In the genomic region with DNA sequence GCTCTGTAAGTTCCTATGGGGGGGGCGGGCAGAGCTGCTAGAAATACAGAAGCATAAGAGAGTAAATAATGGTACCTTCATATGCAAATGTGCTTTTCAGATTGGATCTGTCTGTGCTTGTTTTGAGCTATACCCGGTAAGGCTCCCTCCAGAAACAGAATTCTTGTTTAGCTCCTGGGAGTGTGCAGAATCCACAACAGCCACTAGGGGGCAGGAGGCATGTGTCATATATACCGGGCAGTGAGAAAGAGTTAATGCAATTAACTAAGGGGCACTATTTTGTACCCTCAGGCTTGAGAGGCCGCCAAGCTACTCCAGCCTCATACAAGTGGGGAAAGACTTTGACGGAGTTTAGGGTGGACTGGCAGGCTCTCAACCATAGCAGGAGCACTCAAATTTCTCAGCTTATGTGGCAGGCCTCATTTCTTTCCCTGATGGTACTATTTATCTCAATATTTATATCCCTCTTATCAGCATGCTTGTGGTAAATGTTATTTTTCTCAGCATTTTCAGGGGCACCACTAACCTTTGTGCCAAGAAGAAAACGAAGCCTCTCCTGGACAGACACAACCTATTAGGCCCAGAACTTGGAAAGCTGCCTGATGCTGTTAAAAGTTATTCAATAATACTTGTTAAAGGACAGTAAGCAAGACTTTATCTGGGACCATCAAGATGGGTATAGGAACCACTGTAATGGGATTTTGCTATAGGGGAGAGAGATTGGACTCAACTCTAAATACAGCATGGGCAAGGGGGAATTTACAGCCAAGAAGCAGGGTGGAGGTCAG, we compare ENCODE assay signal across 1 cellular context.
A peak's percentile ranks its signal among the peaks of the same experiment; 100 is the strongest.
TF ChIP-seq lines count a peak whose summit lies in the region.

No MANE protein-coding gene starts in this region.

TF ChIP-seq in HepG2, 621 proteins besides CTCF, POLR2A, EP300 and RAD21 (continues in another document):
- TF ChIP-seq, protein P1, sequence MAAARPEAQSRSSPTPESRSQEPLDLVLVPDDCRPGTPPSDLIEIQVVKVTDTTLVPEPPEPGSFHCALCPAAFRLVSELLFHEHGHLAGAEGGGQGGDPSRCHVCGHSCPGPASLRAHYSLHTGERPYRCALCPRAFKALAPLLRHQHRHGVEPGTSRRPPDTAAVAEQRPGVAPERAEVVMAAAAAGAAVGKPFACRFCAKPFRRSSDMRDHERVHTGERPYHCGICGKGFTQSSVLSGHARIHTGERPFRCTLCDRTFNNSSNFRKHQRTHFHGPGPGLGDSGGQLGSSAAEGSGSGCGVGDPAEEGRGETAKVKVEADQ (CRISPR knock-in tag; IDR thresholded peaks at IDR 0.05; ENCODE audit: borderline replicate concordance) = no peak
- TF ChIP-seq ZNF251 (CRISPR knock-in tag; IDR thresholded peaks at IDR 0.05) = no peak
- no peak for TF ChIP-seq ZFP36 (IDR thresholded peaks at IDR 0.05; ENCODE audit: borderline replicate concordance, low read depth, low read length, partially characterized antibody)
- TF ChIP-seq, protein P2, sequence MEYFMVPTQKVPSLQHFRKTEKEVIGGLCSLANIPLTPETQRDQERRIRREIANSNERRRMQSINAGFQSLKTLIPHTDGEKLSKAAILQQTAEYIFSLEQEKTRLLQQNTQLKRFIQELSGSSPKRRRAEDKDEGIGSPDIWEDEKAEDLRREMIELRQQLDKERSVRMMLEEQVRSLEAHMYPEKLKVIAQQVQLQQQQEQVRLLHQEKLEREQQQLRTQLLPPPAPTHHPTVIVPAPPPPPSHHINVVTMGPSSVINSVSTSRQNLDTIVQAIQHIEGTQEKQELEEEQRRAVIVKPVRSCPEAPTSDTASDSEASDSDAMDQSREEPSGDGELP (IDR thresholded peaks at IDR 0.05; ENCODE audit: borderline replicate concordance, low read depth) = no peak
- TF ChIP-seq FOXK1 (CRISPR knock-in tag; IDR thresholded peaks at IDR 0.05; ENCODE audit: borderline replicate concordance, low read depth) = peak; percentile 63; the same call in 1 of the 2 replicates
- TF ChIP-seq GLI4 (CRISPR knock-in tag; IDR thresholded peaks at IDR 0.05; ENCODE audit: borderline replicate concordance) = no peak
- peak; percentile 29; the same call in 1 of the 2 replicates for TF ChIP-seq RXRB (CRISPR knock-in tag; IDR thresholded peaks at IDR 0.05; ENCODE audit: borderline replicate concordance)
- TF ChIP-seq RCOR2 (CRISPR knock-in tag; IDR thresholded peaks at IDR 0.05) = 0 out of 2 replicates have a peak, but pooled peaks have one; percentile 30
- no peak for TF ChIP-seq ZNF205 (CRISPR knock-in tag; IDR thresholded peaks at IDR 0.05)
- TF ChIP-seq, protein P3, sequence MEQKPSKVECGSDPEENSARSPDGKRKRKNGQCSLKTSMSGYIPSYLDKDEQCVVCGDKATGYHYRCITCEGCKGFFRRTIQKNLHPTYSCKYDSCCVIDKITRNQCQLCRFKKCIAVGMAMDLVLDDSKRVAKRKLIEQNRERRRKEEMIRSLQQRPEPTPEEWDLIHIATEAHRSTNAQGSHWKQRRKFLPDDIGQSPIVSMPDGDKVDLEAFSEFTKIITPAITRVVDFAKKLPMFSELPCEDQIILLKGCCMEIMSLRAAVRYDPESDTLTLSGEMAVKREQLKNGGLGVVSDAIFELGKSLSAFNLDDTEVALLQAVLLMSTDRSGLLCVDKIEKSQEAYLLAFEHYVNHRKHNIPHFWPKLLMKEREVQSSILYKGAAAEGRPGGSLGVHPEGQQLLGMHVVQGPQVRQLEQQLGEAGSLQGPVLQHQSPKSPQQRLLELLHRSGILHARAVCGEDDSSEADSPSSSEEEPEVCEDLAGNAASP (CRISPR knock-in tag; IDR thresholded peaks at IDR 0.05; ENCODE audit: borderline replicate concordance) = 0 out of 2 replicates have a peak, but pooled peaks have one; percentile 43
- no peak for TF ChIP-seq CCDC6 (CRISPR knock-in tag; IDR thresholded peaks at IDR 0.05)
- no peak for TF ChIP-seq CREB1 (IDR thresholded peaks at IDR 0.05)
- 0 out of 2 replicates have a peak, but pooled peaks have one; percentile 23 for TF ChIP-seq CREB1 (CRISPR knock-in tag; IDR thresholded peaks at IDR 0.05)
- TF ChIP-seq, protein P4, sequence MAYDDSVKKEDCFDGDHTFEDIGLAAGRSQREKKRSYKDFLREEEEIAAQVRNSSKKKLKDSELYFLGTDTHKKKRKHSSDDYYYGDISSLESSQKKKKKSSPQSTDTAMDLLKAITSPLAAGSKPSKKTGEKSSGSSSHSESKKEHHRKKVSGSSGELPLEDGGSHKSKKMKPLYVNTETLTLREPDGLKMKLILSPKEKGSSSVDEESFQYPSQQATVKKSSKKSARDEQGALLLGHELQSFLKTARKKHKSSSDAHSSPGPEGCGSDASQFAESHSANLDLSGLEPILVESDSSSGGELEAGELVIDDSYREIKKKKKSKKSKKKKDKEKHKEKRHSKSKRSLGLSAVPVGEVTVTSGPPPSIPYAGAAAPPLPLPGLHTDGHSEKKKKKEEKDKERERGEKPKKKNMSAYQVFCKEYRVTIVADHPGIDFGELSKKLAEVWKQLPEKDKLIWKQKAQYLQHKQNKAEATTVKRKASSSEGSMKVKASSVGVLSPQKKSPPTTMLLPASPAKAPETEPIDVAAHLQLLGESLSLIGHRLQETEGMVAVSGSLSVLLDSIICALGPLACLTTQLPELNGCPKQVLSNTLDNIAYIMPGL (CRISPR knock-in tag; IDR thresholded peaks at IDR 0.05; ENCODE audit: borderline replicate concordance in 1 of 2, low read depth in 1 of 2) = peak; percentile 17 to 65; a peak in 2 of 4 replicates
- TF ChIP-seq PPARG (CRISPR knock-in tag; conservative IDR thresholded peaks at IDR 0.05) = 0 out of 2 replicates have a peak, but pooled peaks have one; percentile 14
- peak; percentile 76 for TF ChIP-seq STAG1 (CRISPR knock-in tag; IDR thresholded peaks at IDR 0.05)
- peak; percentile 85 for TF ChIP-seq SMC3 (IDR thresholded peaks at IDR 0.05; ENCODE audit: low read length)
- TF ChIP-seq DNMT3B (CRISPR knock-in tag; conservative IDR thresholded peaks at IDR 0.05) = 0 out of 2 replicates have a peak, but pooled peaks have one; percentile 27
- TF ChIP-seq SAP130 (CRISPR knock-in tag; IDR thresholded peaks at IDR 0.05; ENCODE audit: low read depth) = peak; percentile 43; the same call in 1 of the 2 replicates
- TF ChIP-seq, protein P5, sequence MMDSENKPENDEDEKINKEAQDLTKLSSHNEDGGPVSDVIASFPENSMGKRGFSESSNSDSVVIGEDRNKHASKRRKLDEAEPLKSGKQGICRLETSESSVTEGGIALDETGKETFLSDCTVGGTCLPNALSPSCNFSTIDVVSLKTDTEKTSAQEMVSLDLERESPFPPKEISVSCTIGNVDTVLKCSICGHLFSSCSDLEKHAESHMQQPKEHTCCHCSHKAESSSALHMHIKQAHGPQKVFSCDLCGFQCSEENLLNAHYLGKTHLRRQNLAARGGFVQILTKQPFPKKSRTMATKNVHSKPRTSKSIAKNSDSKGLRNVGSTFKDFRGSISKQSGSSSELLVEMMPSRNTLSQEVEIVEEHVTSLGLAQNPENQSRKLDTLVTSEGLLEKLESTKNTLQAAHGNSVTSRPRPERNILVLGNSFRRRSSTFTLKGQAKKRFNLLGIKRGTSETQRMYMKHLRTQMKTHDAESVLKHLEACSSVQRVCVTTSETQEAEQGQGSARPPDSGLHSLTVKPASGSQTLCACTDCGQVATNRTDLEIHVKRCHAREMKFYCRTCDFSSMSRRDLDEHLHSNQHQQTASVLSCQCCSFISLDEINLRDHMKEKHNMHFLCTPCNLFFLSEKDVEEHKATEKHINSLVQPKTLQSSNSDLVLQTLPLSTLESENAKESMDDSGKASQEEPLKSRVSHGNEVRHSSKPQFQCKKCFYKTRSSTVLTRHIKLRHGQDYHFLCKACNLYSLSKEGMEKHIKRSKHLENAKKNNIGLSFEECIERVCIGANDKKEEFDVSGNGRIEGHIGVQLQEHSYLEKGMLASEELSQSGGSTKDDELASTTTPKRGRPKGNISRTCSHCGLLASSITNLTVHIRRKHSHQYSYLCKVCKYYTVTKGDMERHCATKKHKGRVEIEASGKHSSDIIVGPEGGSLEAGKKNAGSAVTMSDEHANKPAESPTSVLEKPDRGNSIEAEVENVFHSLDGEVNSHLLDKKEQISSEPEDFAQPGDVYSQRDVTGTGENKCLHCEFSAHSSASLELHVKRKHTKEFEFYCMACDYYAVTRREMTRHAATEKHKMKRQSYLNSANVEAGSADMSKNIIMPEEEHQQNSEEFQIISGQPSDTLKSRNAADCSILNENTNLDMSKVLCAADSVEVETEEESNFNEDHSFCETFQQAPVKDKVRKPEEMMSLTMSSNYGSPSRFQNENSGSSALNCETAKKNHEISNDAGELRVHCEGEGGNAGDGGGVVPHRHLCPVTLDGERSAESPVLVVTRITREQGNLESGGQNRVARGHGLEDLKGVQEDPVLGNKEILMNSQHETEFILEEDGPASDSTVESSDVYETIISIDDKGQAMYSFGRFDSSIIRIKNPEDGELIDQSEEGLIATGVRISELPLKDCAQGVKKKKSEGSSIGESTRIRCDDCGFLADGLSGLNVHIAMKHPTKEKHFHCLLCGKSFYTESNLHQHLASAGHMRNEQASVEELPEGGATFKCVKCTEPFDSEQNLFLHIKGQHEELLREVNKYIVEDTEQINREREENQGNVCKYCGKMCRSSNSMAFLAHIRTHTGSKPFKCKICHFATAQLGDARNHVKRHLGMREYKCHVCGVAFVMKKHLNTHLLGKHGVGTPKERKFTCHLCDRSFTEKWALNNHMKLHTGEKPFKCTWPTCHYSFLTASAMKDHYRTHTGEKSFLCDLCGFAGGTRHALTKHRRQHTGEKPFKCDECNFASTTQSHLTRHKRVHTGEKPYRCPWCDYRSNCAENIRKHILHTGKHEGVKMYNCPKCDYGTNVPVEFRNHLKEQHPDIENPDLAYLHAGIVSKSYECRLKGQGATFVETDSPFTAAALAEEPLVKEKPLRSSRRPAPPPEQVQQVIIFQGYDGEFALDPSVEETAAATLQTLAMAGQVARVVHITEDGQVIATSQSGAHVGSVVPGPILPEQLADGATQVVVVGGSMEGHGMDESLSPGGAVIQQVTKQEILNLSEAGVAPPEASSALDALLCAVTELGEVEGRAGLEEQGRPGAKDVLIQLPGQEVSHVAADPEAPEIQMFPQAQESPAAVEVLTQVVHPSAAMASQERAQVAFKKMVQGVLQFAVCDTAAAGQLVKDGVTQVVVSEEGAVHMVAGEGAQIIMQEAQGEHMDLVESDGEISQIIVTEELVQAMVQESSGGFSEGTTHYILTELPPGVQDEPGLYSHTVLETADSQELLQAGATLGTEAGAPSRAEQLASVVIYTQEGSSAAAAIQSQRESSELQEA (CRISPR knock-in tag; IDR thresholded peaks at IDR 0.05; ENCODE audit: not compliant biosample characterization) = no peak
- TF ChIP-seq, protein P6, sequence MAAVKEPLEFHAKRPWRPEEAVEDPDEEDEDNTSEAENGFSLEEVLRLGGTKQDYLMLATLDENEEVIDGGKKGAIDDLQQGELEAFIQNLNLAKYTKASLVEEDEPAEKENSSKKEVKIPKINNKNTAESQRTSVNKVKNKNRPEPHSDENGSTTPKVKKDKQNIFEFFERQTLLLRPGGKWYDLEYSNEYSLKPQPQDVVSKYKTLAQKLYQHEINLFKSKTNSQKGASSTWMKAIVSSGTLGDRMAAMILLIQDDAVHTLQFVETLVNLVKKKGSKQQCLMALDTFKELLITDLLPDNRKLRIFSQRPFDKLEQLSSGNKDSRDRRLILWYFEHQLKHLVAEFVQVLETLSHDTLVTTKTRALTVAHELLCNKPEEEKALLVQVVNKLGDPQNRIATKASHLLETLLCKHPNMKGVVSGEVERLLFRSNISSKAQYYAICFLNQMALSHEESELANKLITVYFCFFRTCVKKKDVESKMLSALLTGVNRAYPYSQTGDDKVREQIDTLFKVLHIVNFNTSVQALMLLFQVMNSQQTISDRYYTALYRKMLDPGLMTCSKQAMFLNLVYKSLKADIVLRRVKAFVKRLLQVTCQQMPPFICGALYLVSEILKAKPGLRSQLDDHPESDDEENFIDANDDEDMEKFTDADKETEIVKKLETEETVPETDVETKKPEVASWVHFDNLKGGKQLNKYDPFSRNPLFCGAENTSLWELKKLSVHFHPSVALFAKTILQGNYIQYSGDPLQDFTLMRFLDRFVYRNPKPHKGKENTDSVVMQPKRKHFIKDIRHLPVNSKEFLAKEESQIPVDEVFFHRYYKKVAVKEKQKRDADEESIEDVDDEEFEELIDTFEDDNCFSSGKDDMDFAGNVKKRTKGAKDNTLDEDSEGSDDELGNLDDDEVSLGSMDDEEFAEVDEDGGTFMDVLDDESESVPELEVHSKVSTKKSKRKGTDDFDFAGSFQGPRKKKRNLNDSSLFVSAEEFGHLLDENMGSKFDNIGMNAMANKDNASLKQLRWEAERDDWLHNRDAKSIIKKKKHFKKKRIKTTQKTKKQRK (IDR thresholded peaks at IDR 0.05; ENCODE audit: low read length) = no peak
- no peak for TF ChIP-seq MAFF (IDR thresholded peaks at IDR 0.05; ENCODE audit: low read depth, low read length)
- TF ChIP-seq PCBP2 (optimal IDR thresholded peaks at IDR 0.05; ENCODE audit: low read depth, low read length, poor library complexity, severe bottlenecking) = no peak
- TF ChIP-seq ZNF296 (CRISPR knock-in tag; conservative IDR thresholded peaks at IDR 0.05) = no peak
- TF ChIP-seq, protein P7, sequence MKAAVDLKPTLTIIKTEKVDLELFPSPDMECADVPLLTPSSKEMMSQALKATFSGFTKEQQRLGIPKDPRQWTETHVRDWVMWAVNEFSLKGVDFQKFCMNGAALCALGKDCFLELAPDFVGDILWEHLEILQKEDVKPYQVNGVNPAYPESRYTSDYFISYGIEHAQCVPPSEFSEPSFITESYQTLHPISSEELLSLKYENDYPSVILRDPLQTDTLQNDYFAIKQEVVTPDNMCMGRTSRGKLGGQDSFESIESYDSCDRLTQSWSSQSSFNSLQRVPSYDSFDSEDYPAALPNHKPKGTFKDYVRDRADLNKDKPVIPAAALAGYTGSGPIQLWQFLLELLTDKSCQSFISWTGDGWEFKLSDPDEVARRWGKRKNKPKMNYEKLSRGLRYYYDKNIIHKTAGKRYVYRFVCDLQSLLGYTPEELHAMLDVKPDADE (CRISPR knock-in tag; IDR thresholded peaks at IDR 0.05) = no peak
- no peak for TF ChIP-seq CENPX (CRISPR knock-in tag; IDR thresholded peaks at IDR 0.05)
- no peak for TF ChIP-seq HNRNPUL1 (IDR thresholded peaks at IDR 0.05; ENCODE audit: low read depth, low read length)
- TF ChIP-seq, protein P8, sequence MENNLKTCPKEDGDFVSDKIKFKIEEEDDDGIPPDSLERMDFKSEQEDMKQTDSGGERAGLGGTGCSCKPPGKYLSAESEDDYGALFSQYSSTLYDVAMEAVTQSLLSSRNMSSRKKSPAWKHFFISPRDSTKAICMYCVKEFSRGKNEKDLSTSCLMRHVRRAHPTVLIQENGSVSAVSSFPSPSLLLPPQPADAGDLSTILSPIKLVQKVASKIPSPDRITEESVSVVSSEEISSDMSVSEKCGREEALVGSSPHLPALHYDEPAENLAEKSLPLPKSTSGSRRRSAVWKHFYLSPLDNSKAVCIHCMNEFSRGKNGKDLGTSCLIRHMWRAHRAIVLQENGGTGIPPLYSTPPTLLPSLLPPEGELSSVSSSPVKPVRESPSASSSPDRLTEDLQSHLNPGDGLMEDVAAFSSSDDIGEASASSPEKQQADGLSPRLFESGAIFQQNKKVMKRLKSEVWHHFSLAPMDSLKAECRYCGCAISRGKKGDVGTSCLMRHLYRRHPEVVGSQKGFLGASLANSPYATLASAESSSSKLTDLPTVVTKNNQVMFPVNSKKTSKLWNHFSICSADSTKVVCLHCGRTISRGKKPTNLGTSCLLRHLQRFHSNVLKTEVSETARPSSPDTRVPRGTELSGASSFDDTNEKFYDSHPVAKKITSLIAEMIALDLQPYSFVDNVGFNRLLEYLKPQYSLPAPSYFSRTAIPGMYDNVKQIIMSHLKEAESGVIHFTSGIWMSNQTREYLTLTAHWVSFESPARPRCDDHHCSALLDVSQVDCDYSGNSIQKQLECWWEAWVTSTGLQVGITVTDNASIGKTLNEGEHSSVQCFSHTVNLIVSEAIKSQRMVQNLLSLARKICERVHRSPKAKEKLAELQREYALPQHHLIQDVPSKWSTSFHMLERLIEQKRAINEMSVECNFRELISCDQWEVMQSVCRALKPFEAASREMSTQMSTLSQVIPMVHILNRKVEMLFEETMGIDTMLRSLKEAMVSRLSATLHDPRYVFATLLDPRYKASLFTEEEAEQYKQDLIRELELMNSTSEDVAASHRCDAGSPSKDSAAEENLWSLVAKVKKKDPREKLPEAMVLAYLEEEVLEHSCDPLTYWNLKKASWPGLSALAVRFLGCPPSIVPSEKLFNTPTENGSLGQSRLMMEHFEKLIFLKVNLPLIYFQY (CRISPR knock-in tag; IDR thresholded peaks at IDR 0.05; ENCODE audit: borderline replicate concordance) = 0 out of 2 replicates have a peak, but pooled peaks have one; percentile 32
- no peak for TF ChIP-seq YEATS2 (CRISPR knock-in tag; IDR thresholded peaks at IDR 0.05; ENCODE audit: borderline replicate concordance)
